Comparison of ENCODE assay signal across 20 cellular contexts in genomic region chr4:79201976-79202375, GRCh38.
DNase-seq lines count a peak whose midpoint lies in the region; ATAC-seq and TF ChIP-seq lines count a peak whose summit lies in the region.
"Had no signal": no experiment of that assay in that cellular context is flagged by ENCODE, and none has a peak within 500 bp of the region (broad histone marks: within the 10 kb centered on the region; RNA-seq: fewer than 3 reads in every experiment).

No MANE protein-coding gene starts in this region.

- ATAC-seq in GM18517 (IDR thresholded peaks at IDR 0.05; ENCODE audit: unreplicated experiment): no peak
- ATAC-seq: GM23338, Right ventricle myocardium inferior had no signal

- no peak overlapping the region for H3K4me3 ChIP-seq in epithelial cell of proximal tubule (ENCODE audit: low read depth, low read length)
- H3K4me3 ChIP-seq: BLaER1, GM23338, Peyer's patch had no signal

- DNase-seq in DMS53 treated with DMSO at 0.1 percent for 48 hours (lab: John Stamatoyannopoulos, UW; ENCODE audit: unreplicated experiment) (peak; percentile 72), NCI-H345 treated with DMSO at 0.1 percent for 48 hours (lab: John Stamatoyannopoulos, UW; ENCODE audit: unreplicated experiment) (peak; percentile 47), epithelial cell of proximal tubule (ENCODE audit: low read depth) (peak; percentile 36), left kidney (ENCODE audit: low read depth, low spot score) (peak; percentile 51), T-helper 9 cell (no peak), DMS153 (lab: John Stamatoyannopoulos, UW) (no peak)
- DNase-seq: CD4-positive, alpha-beta memory T cell; DMS79 treated with DMSO at 0.1 percent for 48 hours; HCEC 1CT; MM.1S; NCI-H1092 treated with DMSO at 0.1 percent for 48 hours; NCI-H146; NCI-H2029 treated with DMSO at 0.1 percent for 48 hours; NCI-H226; Peyer's patch; SW 1271 had no signal

- TF ChIP-seq CTCF in epithelial cell of proximal tubule (conservative IDR thresholded peaks at IDR 0.05; ENCODE audit: low read depth, low read length): no peak

Comparison
In these comparisons a context has a peak if more than half of its experiments do, and no peak if none do; other contexts are left out.
1. DNase-seq: peak in DMS53 treated with DMSO at 0.1 percent for 48 hours (single experiment), NCI-H345 treated with DMSO at 0.1 percent for 48 hours (single experiment), epithelial cell of proximal tubule (single experiment) and left kidney (single experiment); none in T-helper 9 cell (single experiment) and DMS153 (single experiment).